16 cellular contexts compared by ENCODE assay signal in genomic region chr13:31898383-31899071, GRCh38.
DNase-seq lines count a peak whose midpoint lies in the region; ATAC-seq and TF ChIP-seq lines count a peak whose summit lies in the region.
"Had no signal": no experiment of that assay in that cellular context is flagged by ENCODE, and none has a peak within 500 bp of the region (broad histone marks: within the 10 kb centered on the region; RNA-seq: fewer than 3 reads in every experiment).

No MANE protein-coding gene starts in this region.

- no peak overlapping the region for H3K4me3 ChIP-seq in heart left ventricle
- no peak overlapping the region for H3K4me3 ChIP-seq in hepatocyte
- H3K4me3 ChIP-seq: psoas muscle, tibial nerve had no signal

- DNase-seq in heart left ventricle = no peak
- no peak for DNase-seq in Right ventricle myocardium inferior (ENCODE audit: missing footprints)
- DNase-seq in NCI-H69 (lab: John Stamatoyannopoulos, UW) = peak; percentile 14
- DNase-seq in cerebellum (ENCODE audit: low spot score) = peak; percentile 62
- no peak for DNase-seq in NCI-H2196 treated with DMSO at 0.1 percent for 48 hours (lab: John Stamatoyannopoulos, UW; ENCODE audit: unreplicated experiment)
- DNase-seq in NCI-H1436 treated with DMSO at 0.1 percent for 48 hours (lab: John Stamatoyannopoulos, UW) = no peak
- DNase-seq in hepatocyte (ENCODE audit: low spot score) = no peak
- DNase-seq: activated T-cell treated with anti-CD3 and anti-CD28 coated beads for 4 hours, cerebellar nuclear complex, DMS79 treated with DMSO at 0.1 percent for 48 hours, left cardiac atrium, NCI-H774, psoas muscle had no signal

- peaks cover 0 to 5% (median 0%) of the 10 kb centered on the region in 12 donors for H3K9me3 ChIP-seq in heart left ventricle
- H3K9me3 ChIP-seq in hepatocyte (ENCODE audit: low read depth) = no peaks in the 10 kb centered on the region
- H3K9me3 ChIP-seq: psoas muscle, tibial nerve had no signal

- WGBS in heart left ventricle, 4 donors = 33 to 57% (median 55%) methylated on average over 3 to 9 of the region's 9 CpGs
- WGBS in hepatocyte (ENCODE audit: low lambda C conversion rate, missing lambda C conversion rate) = 76% methylated on average over 9 of the region's 9 CpGs

- H3K4me1 ChIP-seq in heart left ventricle = peaks cover 6 to 72% (median 53%) of the 10 kb centered on the region in 12 donors
- H3K4me1 ChIP-seq in hepatocyte (ENCODE audit: insufficient read depth) = no peaks in the 10 kb centered on the region

- intact Hi-C loops in heart left ventricle (cut with DNase I) = no loop called here
- intact Hi-C loops in Right ventricle myocardium inferior (cut with DNase I) = no loop called here

- ATAC-seq in heart left ventricle (peak in 3 of 4 donors; percentile 6 to 24 (median 22)), Right ventricle myocardium inferior (no peak), GM18907 (IDR thresholded peaks at IDR 0.05; ENCODE audit: unreplicated experiment) (no peak)
- ATAC-seq: activated naive CD4-positive, alpha-beta T cell treated with anti-CD3 and anti-CD28 coated beads, Interleukin-2, amount 50 U/mL, for 72 hours; psoas muscle had no signal

- no peaks in the 10 kb centered on the region for H4K20me1 ChIP-seq in hepatocyte (ENCODE audit: insufficient read depth, poor library complexity, severe bottlenecking)

- H3K9me2 ChIP-seq in hepatocyte (replicated peaks; ENCODE audit: insufficient read depth) = no peaks in the 10 kb centered on the region

- no peaks in the 10 kb centered on the region for H3K79me2 ChIP-seq in hepatocyte

- no peaks in the 10 kb centered on the region for H3K36me3 ChIP-seq in heart left ventricle
- no peaks in the 10 kb centered on the region for H3K36me3 ChIP-seq in hepatocyte (replicated peaks; ENCODE audit: insufficient read depth, low read depth)
- H3K36me3 ChIP-seq: tibial nerve had no signal

- peak overlapping the region in 9 of 12 donors; percentile 2 to 83 (median 57) for H3K27ac ChIP-seq in heart left ventricle
- no peak overlapping the region for H3K27ac ChIP-seq in hepatocyte
- H3K27ac ChIP-seq: psoas muscle, tibial nerve had no signal

- no peak overlapping the region for H3K4me2 ChIP-seq in hepatocyte

- TF ChIP-seq CTCF in heart left ventricle (IDR thresholded peaks at IDR 0.05) (no peak), hepatocyte (IDR thresholded peaks at IDR 0.05; ENCODE audit: poor library complexity) (no peak)

- H2AFZ ChIP-seq in hepatocyte = no peak overlapping the region

- H3K27me3 ChIP-seq in heart left ventricle (no peaks in the 10 kb centered on the region), hepatocyte (no peaks in the 10 kb centered on the region)
- H3K27me3 ChIP-seq: tibial nerve had no signal

- no peak for TF ChIP-seq POLR2A in heart left ventricle (IDR thresholded peaks at IDR 0.05)

Comparison
In these comparisons a context has a peak if more than half of its experiments do, and no peak if none do; other contexts are left out.
1. ATAC-seq: peak in heart left ventricle (3 of 4); none in Right ventricle myocardium inferior (single experiment) and GM18907 (single experiment).
2. DNase-seq: peak in NCI-H69 (single experiment) and cerebellum (single experiment); none in heart left ventricle (0 of 5), Right ventricle myocardium inferior (single experiment), NCI-H2196 treated with DMSO at 0.1 percent for 48 hours (single experiment), NCI-H1436 treated with DMSO at 0.1 percent for 48 hours (single experiment) and hepatocyte (single experiment).